15 cellular contexts compared by ENCODE assay signal in genomic region chr4:168503652-168504362, GRCh38. TPM values are rescaled to one million over a fixed set of nuclear protein-coding genes. Genes with fewer than 3 reads are reported as not detected.
DNase-seq lines count a peak whose midpoint lies in the region; ATAC-seq and TF ChIP-seq lines count a peak whose summit lies in the region.
"Had no signal": no experiment of that assay in that cellular context is flagged by ENCODE, and none has a peak within 500 bp of the region (broad histone marks: within the 10 kb centered on the region; RNA-seq: fewer than 3 reads in every experiment).

No MANE protein-coding gene starts in this region.

- H3K27ac ChIP-seq in foreskin keratinocyte (no peak overlapping the region), neutrophil (peak overlapping the region; percentile 96), GM23338 (ENCODE audit: low read depth) (no peak overlapping the region)
- H3K27ac ChIP-seq: C4-2B had no signal

- H3K4me1 ChIP-seq in foreskin keratinocyte (no peaks in the 10 kb centered on the region), neutrophil (ENCODE audit: control insufficient read depth in 1 of 2, insufficient read depth in 1 of 2, low read depth in 1 of 2, low read length in 1 of 2) (peaks cover 57 to 66% of the 10 kb centered on the region in 2 experiments), GM23338 (ENCODE audit: insufficient read depth) (peaks cover 9% of the 10 kb centered on the region)
- H3K4me1 ChIP-seq: esophagus squamous epithelium had no signal

- H3K27me3 ChIP-seq in foreskin keratinocyte = no peaks in the 10 kb centered on the region
- no peaks in the 10 kb centered on the region for H3K27me3 ChIP-seq in neutrophil
- H3K27me3 ChIP-seq in GM23338 (ENCODE audit: insufficient read depth) = no peaks in the 10 kb centered on the region

- no peaks in the 10 kb centered on the region for H3K9me3 ChIP-seq in neutrophil
- H3K9me3 ChIP-seq: esophagus squamous epithelium had no signal

- H3K4me3 Mint-ChIP-seq in GM23338 = no peak overlapping the region
- H3K4me3 Mint-ChIP-seq: stimulated activated naive CD8-positive, alpha-beta T cell treated with anti-CD3 and anti-CD28 coated beads, Interleukin-15, amount 100 ng/mL, for 72 hours had no signal

- H3K4me2 ChIP-seq in GM23338 = no peak overlapping the region

- no peaks in the 10 kb centered on the region for H3K36me3 Mint-ChIP-seq in GM23338 (ENCODE audit: low read depth)

- H3K36me3 ChIP-seq in neutrophil (no peaks in the 10 kb centered on the region), GM23338 (ENCODE audit: insufficient read depth) (no peaks in the 10 kb centered on the region)
- H3K36me3 ChIP-seq: esophagus squamous epithelium had no signal

- ATAC-seq in foreskin keratinocyte (peak; percentile 19), GM23338 (no peak)

- no peaks in the 10 kb centered on the region for H3K79me2 ChIP-seq in GM23338 (replicated peaks; ENCODE audit: insufficient read depth)

- no peak for TF ChIP-seq CTCF in foreskin keratinocyte (conservative IDR thresholded peaks at IDR 0.05)
- no peak for TF ChIP-seq CTCF in neutrophil (IDR thresholded peaks at IDR 0.05)
- TF ChIP-seq CTCF in GM23338 (conservative IDR thresholded peaks at IDR 0.05; ENCODE audit: low read depth in 2 of 2) = no peak

- peaks cover 11% of the 10 kb centered on the region; the same call in 2 of the 3 replicates for H3K4me1 Mint-ChIP-seq in GM23338

- H2AFZ ChIP-seq in GM23338 = no peak overlapping the region

- no peak overlapping the region for H3K27ac Mint-ChIP-seq in GM23338
- H3K27ac Mint-ChIP-seq: stimulated activated naive CD8-positive, alpha-beta T cell treated with anti-CD3 and anti-CD28 coated beads, Interleukin-15, amount 100 ng/mL, for 72 hours had no signal

- H4K20me1 ChIP-seq in GM23338 (replicated peaks; ENCODE audit: insufficient read depth) = no peaks in the 10 kb centered on the region

- 0 out of 2 replicates have a peak, but pooled peaks cover 2% of the 10 kb centered on the region for H3K9me2 ChIP-seq in GM23338 (ENCODE audit: insufficient read depth)

- H3K4me3 ChIP-seq in neutrophil (ENCODE audit: low read depth in 1 of 2, low read length in 1 of 2) = peak overlapping the region in 1 of 2 experiments; percentile 39
- H3K4me3 ChIP-seq in GM23338 = no peak overlapping the region
- H3K4me3 ChIP-seq: esophagus squamous epithelium had no signal

- peak; percentile 63 for DNase-seq in HT1080 (ENCODE audit: low read depth)
- peak; percentile 93 for DNase-seq in SIG-M5 treated with dmso at 0.1 percent for 504 hours (lab: John Stamatoyannopoulos, UW; ENCODE audit: unreplicated experiment)
- DNase-seq in foreskin keratinocyte = peak; percentile 19 to 53
- no peak for DNase-seq in LoVo (ENCODE audit: low spot score)
- no peak for DNase-seq in NCI-H2107 (lab: John Stamatoyannopoulos, UW)
- no peak for DNase-seq in NCI-H2171 (lab: John Stamatoyannopoulos, UW)
- no peak for DNase-seq in GM23338 (ENCODE audit: low spot score)
- DNase-seq: activated CD8-positive, alpha-beta memory T cell treated with anti-CD3 and anti-CD28 coated beads, Interleukin-2, amount 50 U/mL, for 48 hours; esophagus squamous epithelium; H7; NCI-H1436; NCI-H446; stimulated activated naive CD8-positive, alpha-beta T cell treated with anti-CD3 and anti-CD28 coated beads, Interleukin-15, amount 100 ng/mL, for 72 hours had no signal

- no peaks in the 10 kb centered on the region for H3F3A ChIP-seq in GM23338 (replicated peaks; ENCODE audit: low read depth)

- H3K9me3 Mint-ChIP-seq in GM23338 = no peaks in the 10 kb centered on the region
- H3K9me3 Mint-ChIP-seq: stimulated activated naive CD8-positive, alpha-beta T cell treated with anti-CD3 and anti-CD28 coated beads, Interleukin-15, amount 100 ng/mL, for 72 hours had no signal

- peaks cover 1% of the 10 kb centered on the region for H3K27me3 Mint-ChIP-seq in GM23338 (ENCODE audit: insufficient read depth, low read depth, poor library complexity)
- H3K27me3 Mint-ChIP-seq: stimulated activated naive CD8-positive, alpha-beta T cell treated with anti-CD3 and anti-CD28 coated beads, Interleukin-15, amount 100 ng/mL, for 72 hours had no signal

TF ChIP-seq in GM23338, 12 proteins besides CTCF, POLR2A, EP300 and RAD21 (continues in another document):
- TF ChIP-seq STAT1 (IDR thresholded peaks at IDR 0.05; ENCODE audit: unreplicated experiment) (no peak), ZNF462 (CRISPR knock-in tag; IDR thresholded peaks at IDR 0.05) (no peak), EZH2phosphoT487 (IDR thresholded peaks at IDR 0.05; ENCODE audit: unreplicated experiment) (no peak), NANOG (IDR thresholded peaks at IDR 0.05; ENCODE audit: borderline replicate concordance) (no peak), POLR2AphosphoS5 (IDR thresholded peaks at IDR 0.05; ENCODE audit: low read depth) (no peak)

RNA-seq across cellular contexts. Expression of gene PALLD, which starts 7.0 kb away (rescaled TPM):
- 44.1 and 47.8 TPM in 2 replicates for total RNA-seq in HT1080 (2014; rRNA removed; shearing (Covaris generic))
- 37.6 and 51.8 TPM in 2 replicates for polyA plus RNA-seq in HT1080 (2015; cell fraction: cytosol; rRNA removed)
- polyA plus RNA-seq in HT1080 (2015; cell fraction: nucleus; rRNA removed) = 30.5 and 35.9 TPM in 2 replicates
- 166 and 202 TPM in 2 replicates for total RNA-seq in foreskin keratinocyte
- polyA plus RNA-seq in foreskin keratinocyte (58.4 and 88.0 TPM in 2 replicates), GM23338 (2016; fragmentation: Nextera tagmentation; extraction: Ambion mirVana) (11.6 and 13.1 TPM in 2 replicates)
- 23.5 and 30.2 TPM in 2 replicates for total RNA-seq in GM23338 (2014; rRNA removed; shearing (Covaris generic))

RNA-seq across cellular contexts. Expression of gene DDX60L, which starts 23.5 kb away (rescaled TPM):
- 5.3 and 6.2 TPM in 2 replicates for total RNA-seq in HT1080 (2014; rRNA removed; shearing (Covaris generic))
- polyA plus RNA-seq in HT1080 (2015; cell fraction: cytosol; rRNA removed) = 5.7 and 7.2 TPM in 2 replicates
- 18.0 and 18.8 TPM in 2 replicates for polyA plus RNA-seq in HT1080 (2015; cell fraction: nucleus; rRNA removed)
- total RNA-seq in foreskin keratinocyte = 24.3 and 34.4 TPM in 2 replicates
- polyA plus RNA-seq in foreskin keratinocyte (10.8 and 12.3 TPM in 2 replicates), GM23338 (2016; fragmentation: Nextera tagmentation; extraction: Ambion mirVana) (1.2 TPM in 2 replicates)
- 2.3 and 3.3 TPM in 2 replicates for total RNA-seq in GM23338 (2014; rRNA removed; shearing (Covaris generic))

Comparison
In these comparisons a context has a peak if more than half of its experiments do, and no peak if none do; other contexts are left out.
1. DNase-seq: peak in HT1080 (single experiment), SIG-M5 treated with dmso at 0.1 percent for 504 hours (single experiment) and foreskin keratinocyte (2 of 2); none in LoVo (single experiment), NCI-H2107 (single experiment), NCI-H2171 (single experiment) and GM23338 (single experiment).